ENCODE assay signal across 8 cellular contexts in the genomic region with DNA sequence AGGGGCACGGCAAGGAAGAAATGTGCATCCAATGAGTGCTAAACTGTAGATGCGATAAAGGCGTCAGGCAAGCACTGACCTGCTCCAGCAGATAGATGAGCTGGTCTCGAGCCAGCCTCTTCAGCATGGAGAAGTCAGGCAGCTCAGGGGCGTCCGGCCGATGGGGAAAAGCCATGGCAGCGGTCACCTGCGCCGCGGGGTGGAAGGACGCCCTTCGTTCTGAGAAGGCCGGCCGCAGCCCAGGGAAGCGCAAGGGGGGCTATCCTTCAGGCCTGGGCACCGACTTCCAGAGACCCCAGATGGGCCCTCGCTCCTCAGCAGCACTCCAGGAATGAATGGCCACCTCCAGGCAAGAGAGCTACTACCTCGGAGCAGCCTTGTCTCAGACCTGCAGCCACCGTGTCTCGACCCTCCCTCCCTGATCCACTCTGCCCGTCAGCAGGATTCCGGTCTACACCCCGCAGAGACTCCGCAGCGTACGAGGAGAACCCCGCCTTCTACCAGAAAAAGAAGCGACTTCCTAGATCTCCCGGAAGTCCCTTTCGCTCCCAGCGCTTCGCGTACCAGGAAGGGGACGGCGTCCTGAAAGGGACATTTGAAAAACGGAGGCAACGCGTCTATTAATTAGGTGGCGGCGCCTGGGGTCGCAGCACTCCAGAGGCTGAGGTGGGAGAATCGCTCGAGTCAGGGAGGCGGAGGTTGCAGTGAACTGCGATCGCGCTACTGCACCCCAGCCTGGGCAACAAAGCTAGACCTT. TPM values are rescaled to one million over a fixed set of nuclear protein-coding genes. Genes with fewer than 3 reads are reported as not detected.
A peak's percentile ranks its signal among the peaks of the same experiment; 100 is the strongest.
DNase-seq lines count a peak whose midpoint lies in the region; ATAC-seq and TF ChIP-seq lines count a peak whose summit lies in the region.

A gene (minus strand): TSS at position 520 of the 757 bp plus-strand sequence. CDS start 345 bp downstream, at position 175.

- H3K4me1 Mint-ChIP-seq in naive thymus-derived CD4-positive, alpha-beta T cell = peaks cover 38 to 56% (median 47%) of the 10 kb centered on the region in 7 donors
- H3K4me1 Mint-ChIP-seq in stimulated activated memory B cell treated with anti-CD40 and anti-IgM and Interleukin-4, amounts not matched to agents 10 μg/mL and 1 μg/mL and 100 μg/mL, for 72 hours = peaks cover 51% of the 10 kb centered on the region

- H3K27ac ChIP-seq in KOPT-K1 (ENCODE audit: low read depth, low read length, poor library complexity, severe bottlenecking) (peak within 1 kb of the TSS; percentile 54), fibroblast of lung (ENCODE audit: insufficient read depth, low read length) (peak within 1 kb of the TSS; percentile 80)
- H3K27ac ChIP-seq in naive thymus-derived CD4-positive, alpha-beta T cell (ENCODE audit: low read depth, low read length) = peak within 1 kb of the TSS; percentile 82

- H2AFZ ChIP-seq in fibroblast of lung (ENCODE audit: low read length) = peak within 1 kb of the TSS; percentile 97

- no peak for TF ChIP-seq CTCF in fibroblast of lung (conservative IDR thresholded peaks at IDR 0.05 in 1 of 2, IDR thresholded peaks at IDR 0.05 in 1 of 2; ENCODE audit: low read depth in 1 of 2, low read length in 2 of 2)

- DNase-seq in DMS 273 treated with DMSO at 0.1 percent for 48 hours (lab: John Stamatoyannopoulos, UW) (peak; percentile 36), RKO (ENCODE audit: low spot score) (peak; percentile 92), activated T-helper 1 cell treated with Interleukin-2 at 50 U/mL for 16 hours (ENCODE audit: low read depth) (peak; percentile 62), fibroblast of lung (ENCODE audit: low read depth in 2 of 2) (peak; percentile 86 to 87)
- peak; percentile 37 to 78 (median 76) for DNase-seq in naive thymus-derived CD4-positive, alpha-beta T cell

- H3K27ac Mint-ChIP-seq in naive thymus-derived CD4-positive, alpha-beta T cell = peak within 1 kb of the TSS; percentile 79 to 96 (median 94)
- H3K27ac Mint-ChIP-seq in stimulated activated memory B cell treated with anti-CD40 and anti-IgM and Interleukin-4, amounts not matched to agents 10 μg/mL and 1 μg/mL and 100 μg/mL, for 72 hours = peak within 1 kb of the TSS; percentile 74

- H3K4me2 ChIP-seq in fibroblast of lung (ENCODE audit: extremely low read depth, insufficient read depth, low read length) = peak within 1 kb of the TSS; percentile 95

- H4K20me1 ChIP-seq in fibroblast of lung (ENCODE audit: control insufficient read depth, extremely low read depth, insufficient read depth, low read length) = no peaks in the 10 kb centered on the region

- H3K27me3 Mint-ChIP-seq in naive thymus-derived CD4-positive, alpha-beta T cell = no peaks in the 10 kb centered on the region
- H3K27me3 Mint-ChIP-seq in stimulated activated memory B cell treated with anti-CD40 and anti-IgM and Interleukin-4, amounts not matched to agents 10 μg/mL and 1 μg/mL and 100 μg/mL, for 72 hours = no peaks in the 10 kb centered on the region

- H3K9ac ChIP-seq in fibroblast of lung (ENCODE audit: insufficient read depth, low read length) = peak within 1 kb of the TSS; percentile 82

- CTCF ChIA-PET in naive thymus-derived CD4-positive, alpha-beta T cell (lab: Charles Lee) = interaction anchor here (0.5 to 1.5 kb wide), 4 partner anchors 88 to 248 kb away, joined by 3 to 7 read pairs (median 4); a partner anchor contains a TSS

- no peaks in the 10 kb centered on the region for H3K27me3 ChIP-seq in fibroblast of lung (ENCODE audit: control insufficient read depth, insufficient read depth, low read length)
- no peaks in the 10 kb centered on the region for H3K27me3 ChIP-seq in naive thymus-derived CD4-positive, alpha-beta T cell (ENCODE audit: control insufficient read depth in 2 of 2, insufficient read depth in 2 of 2, low read length in 2 of 2)

- H3K9me3 ChIP-seq in KOPT-K1 (ENCODE audit: insufficient read depth, low read length, poor library complexity, severe bottlenecking) (no peaks in the 10 kb centered on the region), fibroblast of lung (ENCODE audit: control insufficient read depth, insufficient read depth, low read depth, low read length) (no peaks in the 10 kb centered on the region)
- H3K9me3 ChIP-seq in naive thymus-derived CD4-positive, alpha-beta T cell (ENCODE audit: control insufficient read depth in 2 of 3, low read length in 3 of 3) = no peaks in the 10 kb centered on the region

- peak within 1 kb of the TSS; percentile 88 to 97 (median 92) for H3K4me3 ChIP-seq in fibroblast of lung (replicated peaks in 1 of 4; ENCODE audit: control extremely low read depth in 1 of 4, insufficient read depth in 1 of 4, low read depth in 3 of 4, low read length in 4 of 4)
- peak within 1 kb of the TSS; percentile 100 for H3K4me3 ChIP-seq in naive thymus-derived CD4-positive, alpha-beta T cell (ENCODE audit: low read length)

- ATAC-seq in GM21723 (IDR thresholded peaks at IDR 0.05; ENCODE audit: unreplicated experiment) = peak; percentile 77
- ATAC-seq in naive thymus-derived CD4-positive, alpha-beta T cell = peak; percentile 91
- ATAC-seq in stimulated activated memory B cell treated with anti-CD40 and anti-IgM and Interleukin-4, amounts not matched to agents 10 μg/mL and 1 μg/mL and 100 μg/mL, for 72 hours = peak; percentile 79

- H3K4me1 ChIP-seq in fibroblast of lung (ENCODE audit: control insufficient read depth, extremely low read depth, insufficient read depth, low read length) = no peaks in the 10 kb centered on the region
- H3K4me1 ChIP-seq in naive thymus-derived CD4-positive, alpha-beta T cell (ENCODE audit: control insufficient read depth in 2 of 2, insufficient read depth in 2 of 2, low read length in 2 of 2) = peaks cover 5 to 15% of the 10 kb centered on the region in 2 donors

- H3K4me3 Mint-ChIP-seq in naive thymus-derived CD4-positive, alpha-beta T cell = peak within 1 kb of the TSS; percentile 87 to 99 (median 96)
- H3K4me3 Mint-ChIP-seq in stimulated activated memory B cell treated with anti-CD40 and anti-IgM and Interleukin-4, amounts not matched to agents 10 μg/mL and 1 μg/mL and 100 μg/mL, for 72 hours = peak within 1 kb of the TSS; percentile 84

- POLR2A ChIA-PET in naive thymus-derived CD4-positive, alpha-beta T cell (lab: Charles Lee) = interaction anchor here (0.6 to 2.5 kb wide), 8 partner anchors 14 to 789 kb away, joined by 3 to 18 read pairs (median 3); a partner anchor contains a TSS

- intact Hi-C loops in naive thymus-derived CD4-positive, alpha-beta T cell (cut with micrococcal nuclease) = loop anchor here (1.0 to 5.0 kb wide), 5 partner anchors 11 to 120 kb away; a partner anchor contains a TSS

- peaks cover 28% of the 10 kb centered on the region for H3K79me2 ChIP-seq in fibroblast of lung (ENCODE audit: control insufficient read depth, insufficient read depth, low read length)

- 0 out of 2 replicates have a peak, but pooled peaks cover 6% of the 10 kb centered on the region for H3K36me3 ChIP-seq in KOPT-K1 (ENCODE audit: insufficient read depth, low read length)
- H3K36me3 ChIP-seq in fibroblast of lung (ENCODE audit: control insufficient read depth, insufficient read depth, low read length) = no peaks in the 10 kb centered on the region
- no peaks in the 10 kb centered on the region for H3K36me3 ChIP-seq in naive thymus-derived CD4-positive, alpha-beta T cell (ENCODE audit: control insufficient read depth in 2 of 3, insufficient read depth in 3 of 3, low read length in 3 of 3)

- peaks cover 0 to 12% (median 5%) of the 10 kb centered on the region in 5 donors for H3K36me3 Mint-ChIP-seq in naive thymus-derived CD4-positive, alpha-beta T cell
- peaks cover 6% of the 10 kb centered on the region for H3K36me3 Mint-ChIP-seq in stimulated activated memory B cell treated with anti-CD40 and anti-IgM and Interleukin-4, amounts not matched to agents 10 μg/mL and 1 μg/mL and 100 μg/mL, for 72 hours

- H3K9me3 Mint-ChIP-seq in naive thymus-derived CD4-positive, alpha-beta T cell = peaks cover 0 to 2% (median 0%) of the 10 kb centered on the region in 11 donors
- H3K9me3 Mint-ChIP-seq in stimulated activated memory B cell treated with anti-CD40 and anti-IgM and Interleukin-4, amounts not matched to agents 10 μg/mL and 1 μg/mL and 100 μg/mL, for 72 hours = no peaks in the 10 kb centered on the region

RNA-seq across cellular contexts. Expression of the gene that starts here (rescaled TPM):
- total RNA-seq in fibroblast of lung = 9.0 and 11.2 TPM in 2 replicates
- polyA plus RNA-seq in fibroblast of lung = 11.1 and 11.2 TPM in 2 replicates
- polyA plus RNA-seq in fibroblast of lung (2012) = 11.4 and 14.5 TPM in 2 replicates
- 6.4 and 21.0 TPM in 2 replicates for polyA minus RNA-seq in fibroblast of lung (ENCODE audit: low replicate concordance)
- total RNA-seq in naive thymus-derived CD4-positive, alpha-beta T cell = 10 to 100 TPM; 15.8 to 28.1 (median 25.7) TPM
- polyA plus RNA-seq in naive thymus-derived CD4-positive, alpha-beta T cell = 10 to 100 TPM in 1 of 2 donors, 1 to 10 TPM in 1; 8.3 to 15.0 TPM

Comparison
In these comparisons a context has a peak if more than half of its experiments do, and no peak if none do; other contexts are left out.
1. Peak in every context shown above with its lines: DNase-seq, ATAC-seq, H3K4me3 ChIP-seq and H3K27ac ChIP-seq.
2. DNase-seq: peak in every context shown above with its lines; median percentile 92 in RKO; 86 in fibroblast of lung; 76 in naive thymus-derived CD4-positive, alpha-beta T cell; 62 in activated T-helper 1 cell treated with Interleukin-2 at 50 U/mL for 16 hours; 36 in DMS 273 treated with DMSO at 0.1 percent for 48 hours.